Comparison of ENCODE assay signal across 1 cellular context in the genomic region with DNA sequence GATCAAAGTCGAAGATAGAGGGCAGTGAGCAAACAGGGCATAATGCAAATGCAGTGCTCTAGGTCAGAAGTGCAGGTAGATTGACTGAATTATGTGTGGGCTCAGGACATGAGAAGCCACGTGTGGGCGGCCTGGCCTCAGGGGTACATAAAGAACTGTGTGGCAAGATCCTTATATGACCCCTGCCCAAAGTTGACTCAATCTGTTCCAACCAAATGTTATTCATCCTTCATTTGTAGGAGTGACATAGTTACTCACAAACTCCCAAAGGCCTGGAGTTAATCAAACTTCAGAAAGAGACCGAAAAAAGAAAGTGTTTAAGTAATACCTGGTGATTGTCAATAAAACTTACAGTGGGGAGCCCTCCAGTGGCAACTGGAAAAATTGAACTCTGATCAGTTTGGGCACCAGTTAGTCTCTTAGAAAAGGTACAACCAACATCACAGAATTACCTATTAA.
TF ChIP-seq lines count a peak whose summit lies in the region.

No MANE protein-coding gene starts in this region.

TF ChIP-seq in HCT116, 20 proteins besides CTCF, POLR2A, EP300 and RAD21 (continued from another document):
- TF ChIP-seq, protein P1, sequence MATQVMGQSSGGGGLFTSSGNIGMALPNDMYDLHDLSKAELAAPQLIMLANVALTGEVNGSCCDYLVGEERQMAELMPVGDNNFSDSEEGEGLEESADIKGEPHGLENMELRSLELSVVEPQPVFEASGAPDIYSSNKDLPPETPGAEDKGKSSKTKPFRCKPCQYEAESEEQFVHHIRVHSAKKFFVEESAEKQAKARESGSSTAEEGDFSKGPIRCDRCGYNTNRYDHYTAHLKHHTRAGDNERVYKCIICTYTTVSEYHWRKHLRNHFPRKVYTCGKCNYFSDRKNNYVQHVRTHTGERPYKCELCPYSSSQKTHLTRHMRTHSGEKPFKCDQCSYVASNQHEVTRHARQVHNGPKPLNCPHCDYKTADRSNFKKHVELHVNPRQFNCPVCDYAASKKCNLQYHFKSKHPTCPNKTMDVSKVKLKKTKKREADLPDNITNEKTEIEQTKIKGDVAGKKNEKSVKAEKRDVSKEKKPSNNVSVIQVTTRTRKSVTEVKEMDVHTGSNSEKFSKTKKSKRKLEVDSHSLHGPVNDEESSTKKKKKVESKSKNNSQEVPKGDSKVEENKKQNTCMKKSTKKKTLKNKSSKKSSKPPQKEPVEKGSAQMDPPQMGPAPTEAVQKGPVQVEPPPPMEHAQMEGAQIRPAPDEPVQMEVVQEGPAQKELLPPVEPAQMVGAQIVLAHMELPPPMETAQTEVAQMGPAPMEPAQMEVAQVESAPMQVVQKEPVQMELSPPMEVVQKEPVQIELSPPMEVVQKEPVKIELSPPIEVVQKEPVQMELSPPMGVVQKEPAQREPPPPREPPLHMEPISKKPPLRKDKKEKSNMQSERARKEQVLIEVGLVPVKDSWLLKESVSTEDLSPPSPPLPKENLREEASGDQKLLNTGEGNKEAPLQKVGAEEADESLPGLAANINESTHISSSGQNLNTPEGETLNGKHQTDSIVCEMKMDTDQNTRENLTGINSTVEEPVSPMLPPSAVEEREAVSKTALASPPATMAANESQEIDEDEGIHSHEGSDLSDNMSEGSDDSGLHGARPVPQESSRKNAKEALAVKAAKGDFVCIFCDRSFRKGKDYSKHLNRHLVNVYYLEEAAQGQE (IDR thresholded peaks at IDR 0.05; ENCODE audit: low read depth) = no peak
- TF ChIP-seq SP1 (IDR thresholded peaks at IDR 0.05; ENCODE audit: low read depth) = no peak
- TF ChIP-seq EZH2phosphoT487 (IDR thresholded peaks at IDR 0.05; ENCODE audit: borderline replicate concordance) = no peak
- TF ChIP-seq, protein P2, sequence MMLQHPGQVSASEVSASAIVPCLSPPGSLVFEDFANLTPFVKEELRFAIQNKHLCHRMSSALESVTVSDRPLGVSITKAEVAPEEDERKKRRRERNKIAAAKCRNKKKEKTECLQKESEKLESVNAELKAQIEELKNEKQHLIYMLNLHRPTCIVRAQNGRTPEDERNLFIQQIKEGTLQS (IDR thresholded peaks at IDR 0.05) = no peak
- no peak for TF ChIP-seq SRF (IDR thresholded peaks at IDR 0.05; ENCODE audit: low read depth)
- TF ChIP-seq CBX3 (IDR thresholded peaks at IDR 0.05; ENCODE audit: low read depth) = no peak
- no peak for TF ChIP-seq SIN3A (IDR thresholded peaks at IDR 0.05; ENCODE audit: low read depth)
- TF ChIP-seq ZFX (IDR thresholded peaks at IDR 0.05) = no peak
- TF ChIP-seq ZNF274 (IDR thresholded peaks at IDR 0.05; ENCODE audit: low read depth, low read length) = no peak
- no peak for TF ChIP-seq POLR2AphosphoS5 (IDR thresholded peaks at IDR 0.05; ENCODE audit: low read depth, low read length)
- TF ChIP-seq EGR1 (IDR thresholded peaks at IDR 0.05; ENCODE audit: low read depth) = no peak
- TF ChIP-seq, protein P3, sequence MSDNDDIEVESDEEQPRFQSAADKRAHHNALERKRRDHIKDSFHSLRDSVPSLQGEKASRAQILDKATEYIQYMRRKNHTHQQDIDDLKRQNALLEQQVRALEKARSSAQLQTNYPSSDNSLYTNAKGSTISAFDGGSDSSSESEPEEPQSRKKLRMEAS (IDR thresholded peaks at IDR 0.05) = no peak
- no peak for TF ChIP-seq CEBPB (IDR thresholded peaks at IDR 0.05; ENCODE audit: low read depth)
- TF ChIP-seq JUND (IDR thresholded peaks at IDR 0.05) = no peak
- TF ChIP-seq ELF1 (IDR thresholded peaks at IDR 0.05; ENCODE audit: borderline replicate concordance, low read depth) = no peak
TF ChIP-seq in HCT116: peak in this region for 0.
